In the genomic region with DNA sequence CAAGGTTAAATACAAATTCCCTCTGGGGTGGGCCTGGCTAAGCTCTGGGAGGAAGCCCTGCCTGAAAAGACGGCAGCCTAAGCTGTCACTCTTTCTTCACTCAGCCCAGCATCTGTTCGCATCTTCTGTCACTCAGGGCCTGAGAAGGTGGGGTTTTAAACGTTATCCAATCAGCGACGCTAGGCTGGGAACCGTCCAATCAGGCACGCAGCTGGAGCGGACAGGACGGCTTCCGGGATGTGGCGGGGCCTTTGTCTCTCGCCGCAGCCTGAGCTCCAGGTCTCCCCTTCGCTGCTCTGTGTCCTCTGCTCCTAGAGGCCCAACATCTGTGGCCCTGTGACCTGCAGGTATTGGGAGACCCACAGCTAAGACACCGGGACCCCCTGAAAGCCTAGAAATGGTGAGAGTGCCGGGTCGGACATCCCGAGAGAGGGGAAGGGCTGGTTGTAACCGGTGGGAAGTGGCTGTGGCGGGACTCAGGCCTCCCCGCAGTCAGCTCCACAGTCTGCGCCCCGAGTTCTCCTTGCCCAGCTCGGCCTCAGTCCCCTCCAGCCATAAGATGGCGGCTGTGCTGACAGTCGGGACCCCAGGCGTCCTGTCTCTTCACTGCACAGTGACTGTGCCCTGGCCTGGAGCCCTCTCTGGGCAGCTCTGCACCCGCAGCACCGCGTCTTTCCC, we compare ENCODE assay signal across 8 cellular contexts. TPM values are rescaled to one million over a fixed set of nuclear protein-coding genes. Genes with fewer than 3 reads are reported as not detected.
DNase-seq lines count a peak whose midpoint lies in the region; ATAC-seq and TF ChIP-seq lines count a peak whose summit lies in the region.

A gene (plus strand): TSS at position 254 of the 678 bp plus-strand sequence. CDS start 144 bp downstream, at position 398.

- H3K27ac ChIP-seq in thoracic aorta = peak within 1 kb of the TSS; percentile 48 to 72

- TF ChIP-seq CTCF in GM12865 (IDR thresholded peaks at IDR 0.05; ENCODE audit: insufficient read depth, low read depth, low read length, missing control alignments) = no peak
- TF ChIP-seq CTCF in osteocyte (IDR thresholded peaks at IDR 0.05) = no peak
- no peak for TF ChIP-seq CTCF in thoracic aorta (IDR thresholded peaks at IDR 0.05)

- H3K36me3 Mint-ChIP-seq in activated naive CD8-positive, alpha-beta T cell treated with anti-CD3 and anti-CD28 coated beads, Interleukin-2, amount 10 ng/mL, durations not matched to agents 7 days and 5 days = peaks cover 51% of the 10 kb centered on the region
- H3K36me3 Mint-ChIP-seq in osteocyte (ENCODE audit: unreplicated experiment) = peaks cover 27% of the 10 kb centered on the region

- H3K36me3 ChIP-seq in thoracic aorta = no peaks in the 10 kb centered on the region

- H3K4me1 Mint-ChIP-seq in activated naive CD8-positive, alpha-beta T cell treated with anti-CD3 and anti-CD28 coated beads, Interleukin-2, amount 10 ng/mL, durations not matched to agents 7 days and 5 days = peaks cover 15% of the 10 kb centered on the region
- H3K4me1 Mint-ChIP-seq in osteocyte (ENCODE audit: unreplicated experiment) = peaks cover 14% of the 10 kb centered on the region

- intact Hi-C loops in head of caudate nucleus (cut with DNase I) = no loop called here

- H3K4me3 ChIP-seq in GM12865 (ENCODE audit: low read depth, low read length) (peak within 1 kb of the TSS; percentile 56), thoracic aorta (peak within 1 kb of the TSS; percentile 88)

- H3K27me3 Mint-ChIP-seq in activated naive CD8-positive, alpha-beta T cell treated with anti-CD3 and anti-CD28 coated beads, Interleukin-2, amount 10 ng/mL, durations not matched to agents 7 days and 5 days = no peaks in the 10 kb centered on the region
- H3K27me3 Mint-ChIP-seq in osteocyte (ENCODE audit: unreplicated experiment) = no peaks in the 10 kb centered on the region

- DNase-seq in GM12865 (ENCODE audit: low read depth) (peak; percentile 96), NCI-H1417 treated with DMSO at 0.1 percent for 48 hours (lab: John Stamatoyannopoulos, UW) (peak; percentile 32), SW 1271 (lab: John Stamatoyannopoulos, UW) (peak; percentile 76 to 92), head of caudate nucleus (peak; percentile 91 to 98 (median 95)), osteocyte (ENCODE audit: extremely low spot score, unreplicated experiment) (peak; percentile 95), thoracic aorta (ENCODE audit: low spot score) (peak; percentile 76)
- peak; percentile 84 for DNase-seq in activated naive CD8-positive, alpha-beta T cell treated with anti-CD3 and anti-CD28 coated beads, Interleukin-2, amount 10 ng/mL, durations not matched to agents 7 days and 5 days

- H3K27me3 ChIP-seq in thoracic aorta (replicated peaks; ENCODE audit: insufficient read depth) = no peaks in the 10 kb centered on the region

- ATAC-seq in HG02759 (IDR thresholded peaks at IDR 0.05; ENCODE audit: unreplicated experiment) = peak; percentile 99
- peak; percentile 99 for ATAC-seq in activated naive CD8-positive, alpha-beta T cell treated with anti-CD3 and anti-CD28 coated beads, Interleukin-2, amount 10 ng/mL, durations not matched to agents 7 days and 5 days (ENCODE audit: low read depth)
- ATAC-seq in thoracic aorta (ENCODE audit: insufficient number of reproducible peaks, low FRiP score, low read depth) = peak; percentile 100

- no peaks in the 10 kb centered on the region for H3K9me3 ChIP-seq in thoracic aorta

- H3K4me3 Mint-ChIP-seq in activated naive CD8-positive, alpha-beta T cell treated with anti-CD3 and anti-CD28 coated beads, Interleukin-2, amount 10 ng/mL, durations not matched to agents 7 days and 5 days = peak within 1 kb of the TSS; percentile 96
- H3K4me3 Mint-ChIP-seq in osteocyte (ENCODE audit: unreplicated experiment) = peak within 1 kb of the TSS; percentile 99

- peaks cover 12% of the 10 kb centered on the region for H3K9me3 Mint-ChIP-seq in activated naive CD8-positive, alpha-beta T cell treated with anti-CD3 and anti-CD28 coated beads, Interleukin-2, amount 10 ng/mL, durations not matched to agents 7 days and 5 days
- H3K9me3 Mint-ChIP-seq in osteocyte (ENCODE audit: unreplicated experiment) = no peaks in the 10 kb centered on the region

- POLR2A ChIA-PET in activated naive CD8-positive, alpha-beta T cell treated with anti-CD3 and anti-CD28 coated beads, Interleukin-2, amount 10 ng/mL, durations not matched to agents 7 days and 5 days (lab: Charles Lee) = interaction anchor here (0.6 to 2.7 kb wide), 19 partner anchors 8 to 1276 kb away, joined by 3 to 19 read pairs (median 5); a partner anchor contains a TSS

- H3K4me1 ChIP-seq in thoracic aorta (ENCODE audit: control insufficient read depth in 1 of 2, low read depth in 2 of 2) = peaks cover 0 to 9% of the 10 kb centered on the region in 2 donors

- H3K27ac Mint-ChIP-seq in activated naive CD8-positive, alpha-beta T cell treated with anti-CD3 and anti-CD28 coated beads, Interleukin-2, amount 10 ng/mL, durations not matched to agents 7 days and 5 days = peak within 1 kb of the TSS; percentile 97
- H3K27ac Mint-ChIP-seq in osteocyte (ENCODE audit: unreplicated experiment) = peak within 1 kb of the TSS; percentile 100

RNA-seq across cellular contexts. Expression of the gene that starts here (rescaled TPM):
- total RNA-seq in activated naive CD8-positive, alpha-beta T cell treated with anti-CD3 and anti-CD28 coated beads, Interleukin-2, amount 10 ng/mL, durations not matched to agents 7 days and 5 days = 10 to 100 TPM; 21.5 to 28.2 TPM
- total RNA-seq in osteocyte (9.8 and 11.3 TPM in 2 replicates), thoracic aorta (10 to 100 TPM in 1 of 2 donors, 1 to 10 TPM in 1; 3.9 to 15.9 TPM)

Comparison
In these comparisons a context has a peak if more than half of its experiments do, and no peak if none do; other contexts are left out.
1. Peak in every context shown above with its lines: DNase-seq, ATAC-seq, H3K4me3 ChIP-seq and H3K27ac ChIP-seq.
2. DNase-seq: peak in every context shown above with its lines; median percentile 96 in GM12865; 95 in head of caudate nucleus; 95 in osteocyte; 84 in SW 1271; 84 in activated naive CD8-positive, alpha-beta T cell treated with anti-CD3 and anti-CD28 coated beads, Interleukin-2, amount 10 ng/mL, durations not matched to agents 7 days and 5 days; 76 in thoracic aorta; 32 in NCI-H1417 treated with DMSO at 0.1 percent for 48 hours.